In the genomic region with DNA sequence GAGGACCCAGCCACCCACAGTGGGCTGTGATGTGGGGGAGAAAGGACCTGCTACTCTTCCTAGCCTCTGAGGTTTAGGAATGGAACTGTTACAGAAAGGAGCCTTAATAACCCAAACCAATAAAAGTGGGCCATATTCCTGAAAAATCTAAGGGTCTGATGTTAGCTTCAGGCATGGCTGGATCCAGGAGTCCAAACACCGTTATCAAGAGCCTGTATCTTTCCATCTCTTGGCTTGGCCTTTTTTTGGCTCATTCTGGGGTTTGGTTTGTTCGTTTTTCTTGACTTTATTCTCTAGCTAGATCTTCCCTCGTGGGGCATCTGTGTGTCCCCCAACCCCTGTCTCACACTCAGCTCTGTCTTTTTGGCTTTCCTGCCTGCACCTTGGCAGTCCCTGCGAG, we compare ENCODE assay signal across 34 cellular contexts. TPM values are rescaled to one million over a fixed set of nuclear protein-coding genes. Genes with fewer than 3 reads are reported as not detected.
"Had no signal": no experiment of that assay in that cellular context is flagged by ENCODE, and none has a peak within 500 bp of the region (broad histone marks: within the 10 kb centered on the region; RNA-seq: fewer than 3 reads in every experiment).

No MANE protein-coding gene starts in this region.

- H3K27ac ChIP-seq: adrenal gland, body of pancreas, brain microvascular endothelial cell, breast epithelium, VCaP had no signal

- DNase-seq: activated B cell treated with CpG ODN at 0.5 μM for 24 hours; activated CD4-positive, alpha-beta memory T cell treated with anti-CD3 and anti-CD28 coated beads for 36 hours; activated CD4-positive, alpha-beta T cell treated with anti-CD3 and anti-CD28 coated beads for 4 hours; activated CD4-positive, alpha-beta T cell treated with anti-CD3 and anti-CD28 coated beads, Interleukin-2, amount 10 ng/mL, durations not matched to agents 24 days and 14 days; activated CD4-positive, alpha-beta T cell treated with anti-CD3 and anti-CD28 coated beads, Interleukin-2, amount 50 U/mL, for 1 hour; activated CD4-positive, alpha-beta T cell treated with anti-CD3 and anti-CD28 coated beads, Interleukin-2, amount 50 U/mL, for 4 hours; activated CD4-positive, CD25-positive, alpha-beta regulatory T cell treated with anti-CD3 and anti-CD28 coated beads, Interleukin-2, amount 50 U/mL, for 72 hours; activated CD8-positive, alpha-beta memory T cell treated with anti-CD3 and anti-CD28 coated beads, Interleukin-2, amount 50 U/mL, for 4 hours; activated CD8-positive, alpha-beta T cell treated with anti-CD3 and anti-CD28 coated beads for 36 hours; activated effector memory CD4-positive, alpha-beta T cell treated with anti-CD3 and anti-CD28 coated beads, Interleukin-2, amount 50 U/mL, for 16 hours; activated gamma-delta T cell treated with Interleukin-2 at 50 U/mL for 16 hours; activated naive CD4-positive, alpha-beta T cell; activated naive CD4-positive, alpha-beta T cell treated with anti-CD3 and anti-CD28 coated beads for 36 hours; activated naive CD4-positive, alpha-beta T cell treated with anti-CD3 and anti-CD28 coated beads, Interleukin-2, amount 50 U/mL, for 16 hours; activated naive CD8-positive, alpha-beta T cell treated with anti-CD3 and anti-CD28 coated beads for 36 hours; activated T-cell treated with anti-CD3 and anti-CD28 coated beads for 4 hours; activated T-cell treated with anti-CD3 and anti-CD28 coated beads, Interleukin-2, amount 50 U/mL, for 1 hour; activated T-cell treated with anti-CD3 and anti-CD28 coated beads, Interleukin-2, amount 50 U/mL, for 4 hours; activated T-cell treated with anti-CD3 and anti-CD28 coated beads, Interleukin-2, amount 50 U/mL, for 72 hours; adrenal gland; amniotic stem cell; aorta; body of pancreas; brain microvascular endothelial cell; central memory CD4-positive, alpha-beta T cell; T-helper 2 cell; T-helper 9 cell had no signal

- H3K36me3 ChIP-seq: adrenal gland, brain microvascular endothelial cell, breast epithelium had no signal

- H3K4me1 ChIP-seq: adrenal gland, body of pancreas, breast epithelium had no signal

- H3K9me3 ChIP-seq: adrenal gland, body of pancreas, breast epithelium had no signal

- FAIRE-seq: astrocyte, TTC549 had no signal

- H3K27me3 ChIP-seq: adrenal gland, body of pancreas, brain microvascular endothelial cell, breast epithelium had no signal

- H3K4me3 ChIP-seq: adrenal gland, body of pancreas, breast epithelium had no signal

RNA-seq across cellular contexts. Expression of gene CDH4, which starts 38.7 kb away (rescaled TPM):
- total RNA-seq: activated B cell treated with CpG ODN at 0.5 μM for 24 hours; activated CD4-positive, alpha-beta T cell treated with anti-CD3 and anti-CD28 coated beads, Interleukin-2, amount 10 ng/mL, durations not matched to agents 24 days and 14 days; activated CD8-positive, alpha-beta memory T cell treated with anti-CD3 and anti-CD28 coated beads for 36 hours; activated T-helper 1 cell treated with anti-CD3 and anti-CD28 coated beads, Interleukin-12 subunit alpha, Interleukin-12 subunit beta, Interleukin-2, Interleukin-4 antibody, amounts not matched to agents 30 ng/mL and 10 ng/mL and 1 ng/mL, durations not matched to agents 14 hours and 24 hours and 36 hours; cardiac septum had no signal
- polyA plus RNA-seq: aorta had no signal
